In genomic region chr5:143826909-143827514, GRCh38 we compare ENCODE assay signal across 8 cellular contexts. TPM values are rescaled to one million over a fixed set of nuclear protein-coding genes. Genes with fewer than 3 reads are reported as not detected.
DNase-seq lines count a peak whose midpoint lies in the region; ATAC-seq and TF ChIP-seq lines count a peak whose summit lies in the region.

No MANE protein-coding gene starts in this region.

- H3K4me3 ChIP-seq in BE2C (ENCODE audit: low read depth, low read length): no peak overlapping the region

- H3K4me1 ChIP-seq in BE2C: no peaks in the 10 kb centered on the region; the same call in 1 of the 2 replicates

- DNase-seq in GM13976 (ENCODE audit: low spot score): peak; percentile 52
- peak; percentile 4 to 6 for DNase-seq in activated CD4-positive, alpha-beta T cell treated with anti-CD3 and anti-CD28 coated beads, Interleukin-2, amount 50 U/mL, for 4 hours
- DNase-seq in BE2C: no peak
- no peak for DNase-seq in NCI-H2227 treated with DMSO at 0.1 percent for 48 hours (lab: John Stamatoyannopoulos, UW)
- no peak for DNase-seq in NCI-H524 treated with DMSO at 0.1 percent for 48 hours (lab: John Stamatoyannopoulos, UW)
- no peak for DNase-seq in mucosa of gallbladder (ENCODE audit: low spot score)

- no peaks in the 10 kb centered on the region for H3K9me3 ChIP-seq in BE2C

- TF ChIP-seq CTCF in GM13976 (IDR thresholded peaks at IDR 0.05; ENCODE audit: borderline replicate concordance, control extremely low read depth, extremely low read depth, insufficient read depth, missing control alignments) (no peak), BE2C (IDR thresholded peaks at IDR 0.05; ENCODE audit: low read depth, low read length) (no peak)

- in situ Hi-C loops in GM13976 (cut with MboI; ENCODE audit: low sequenced_read_pairs, unreplicated experiment): loop anchor here (10.0 kb wide), 3 partner anchors 392 to 902 kb away; partner anchors contain the start of gene NR3C1

- H3K27me3 ChIP-seq in BE2C: no peaks in the 10 kb centered on the region; the same call in 1 of the 2 replicates

- H3K36me3 ChIP-seq in BE2C: no peaks in the 10 kb centered on the region

- ATAC-seq in GM21381 (IDR thresholded peaks at IDR 0.05; ENCODE audit: unreplicated experiment): peak; percentile 87
- ATAC-seq in HG03521 (IDR thresholded peaks at IDR 0.05; ENCODE audit: unreplicated experiment): peak; percentile 85

RNA-seq across cellular contexts. Expression of gene HMHB1, which starts 15.1 kb away (rescaled TPM):
- polyA plus RNA-seq in BE2C (2012; ENCODE audit: insufficient read depth, insufficient read length, low read depth): not detected
- not detected for total RNA-seq in mucosa of gallbladder

Comparison
In these comparisons a context has a peak if more than half of its experiments do, and no peak if none do; other contexts are left out.
1. DNase-seq: peak in GM13976 (single experiment) and activated CD4-positive, alpha-beta T cell treated with anti-CD3 and anti-CD28 coated beads, Interleukin-2, amount 50 U/mL, for 4 hours (2 of 2); none in BE2C (single experiment), NCI-H2227 treated with DMSO at 0.1 percent for 48 hours (single experiment), NCI-H524 treated with DMSO at 0.1 percent for 48 hours (single experiment) and mucosa of gallbladder (single experiment).